28 cellular contexts compared by ENCODE assay signal in genomic region chr3:103907567-103907966, GRCh38.
"Had no signal": no experiment of that assay in that cellular context is flagged by ENCODE, and none has a peak within 500 bp of the region (broad histone marks: within the 10 kb centered on the region; RNA-seq: fewer than 3 reads in every experiment).

No MANE protein-coding gene starts in this region.

- ATAC-seq: natural killer cell; psoas muscle; right cardiac atrium; sciatic nerve; stimulated activated memory B cell treated with anti-CD40 and anti-IgM and Interleukin-4, amounts not matched to agents 10 μg/mL and 1 μg/mL and 100 μg/mL, for 72 hours; stimulated activated naive CD8-positive, alpha-beta T cell treated with anti-CD3 and anti-CD28 coated beads, Interleukin-15, amount 100 ng/mL, for 72 hours; stimulated activated naive CD8-positive, alpha-beta T cell treated with anti-CD3 and anti-CD28 coated beads, Interleukin-15, Interleukin-2, amounts not matched to agents 100 U/mL and 50 U/mL, for 24 hours; upper lobe of right lung had no signal

- H3K36me3 ChIP-seq: neural progenitor cell, ovary, spleen, suprapubic skin, tibial artery, transverse colon, upper lobe of right lung, uterus had no signal

- H3K9me3 ChIP-seq: ovary, psoas muscle, spleen, suprapubic skin, testis, tibial artery, transverse colon, upper lobe of right lung, uterus had no signal

- H3K4me1 ChIP-seq: neural progenitor cell, parathyroid adenoma, psoas muscle, spleen, suprapubic skin, testis, tibial artery, transverse colon, upper lobe of right lung, uterus had no signal

- H3K27ac ChIP-seq: neural progenitor cell, ovary, parathyroid adenoma, psoas muscle, skin epidermis, spleen, suprapubic skin, testis, tibial artery, transverse colon, upper lobe of right lung, uterus had no signal

- H3K4me2 ChIP-seq: neural progenitor cell had no signal

- H3K79me2 ChIP-seq: parathyroid adenoma had no signal

- DNase-seq: natural killer cell; occipital lobe; ovary; posterior cingulate gyrus; psoas muscle; right cardiac atrium; spleen; stimulated activated CD4-positive, alpha-beta T cell treated with anti-CD3 and anti-CD28 coated beads, Interleukin-12 subunit alpha, Interleukin-12 subunit beta, amount 100 ng/mL, for 4 hours; stimulated activated CD4-positive, alpha-beta T cell treated with anti-CD3 and anti-CD28 coated beads, Interleukin-1b, Interleukin-23, amount 100 ng/mL, for 48 hours; stimulated activated CD4-positive, alpha-beta T cell treated with anti-CD3 and anti-CD28 coated beads, Interleukin-4, amount 100 ng/mL, for 1 hour; stimulated activated CD4-positive, alpha-beta T cell treated with anti-CD3 and anti-CD28 coated beads, Interleukin-4, amount 100 ng/mL, for 4 hours; stimulated activated CD8-positive, alpha-beta memory T cell treated with anti-CD3 and anti-CD28 coated beads, Interleukin-4, amount 100 ng/mL, for 48 hours; stimulated activated naive CD4-positive, alpha-beta T cell; stimulated activated naive CD8-positive, alpha-beta T cell treated with anti-CD3 and anti-CD28 coated beads, Interleukin-15, amount 100 ng/mL, for 72 hours; stimulated activated naive CD8-positive, alpha-beta T cell treated with anti-CD3 and anti-CD28 coated beads, Interleukin-15, Interleukin-2, amounts not matched to agents 100 U/mL and 50 U/mL, for 24 hours; substantia nigra; testis; tibial artery; transverse colon; upper lobe of right lung; uterus had no signal

- H3K27me3 ChIP-seq: neural progenitor cell, ovary, spleen, suprapubic skin, testis, tibial artery, transverse colon, upper lobe of right lung, uterus had no signal

- H3K9ac ChIP-seq: neural progenitor cell, parathyroid adenoma had no signal

- H3K4me3 ChIP-seq: neural progenitor cell, ovary, psoas muscle, skin epidermis, smooth muscle cell, spleen, suprapubic skin, testis, tibial artery, transverse colon, upper lobe of right lung, uterus had no signal

- H2AFZ ChIP-seq: neural progenitor cell, parathyroid adenoma had no signal
